In the genomic region with DNA sequence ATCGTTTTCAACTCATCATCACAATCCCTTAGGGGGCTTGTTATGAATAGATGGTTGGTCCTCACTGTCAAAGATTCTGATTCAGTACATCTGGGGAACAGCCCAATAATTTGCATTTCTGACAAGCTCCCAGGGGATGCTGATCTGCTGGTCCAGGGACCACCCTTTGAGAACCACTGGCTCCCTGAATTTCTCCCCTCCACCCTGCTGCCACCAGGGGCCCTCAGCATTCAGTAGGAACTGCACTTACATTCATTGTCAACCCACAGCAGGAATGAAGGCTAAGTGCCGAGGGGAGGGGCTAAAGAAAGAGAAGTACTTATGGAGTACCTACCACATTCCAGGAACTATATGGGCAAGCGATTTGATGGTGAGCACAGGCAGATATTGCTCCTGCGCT, we compare ENCODE assay signal across 14 cellular contexts.
DNase-seq lines count a peak whose midpoint lies in the region; ATAC-seq, FAIRE-seq and TF ChIP-seq lines count a peak whose summit lies in the region.
"Had no signal": no experiment of that assay in that cellular context is flagged by ENCODE, and none has a peak within 500 bp of the region (broad histone marks: within the 10 kb centered on the region; RNA-seq: fewer than 3 reads in every experiment).

No MANE protein-coding gene starts in this region.

- no peak overlapping the region for H3K4me3 Mint-ChIP-seq in endodermal cell
- H3K4me3 Mint-ChIP-seq: CD14-positive monocyte; naive thymus-derived CD4-positive, alpha-beta T cell had no signal

- no peaks in the 10 kb centered on the region for H3K9me3 ChIP-seq in A549
- no peaks in the 10 kb centered on the region for H3K9me3 ChIP-seq in endodermal cell (ENCODE audit: control insufficient read depth, low read length)
- H3K9me3 ChIP-seq: sigmoid colon had no signal

- WGBS in A549 (ENCODE audit: missing lambda C conversion rate): 63% methylated on average over 4 of the region's 4 CpGs
- WGBS in endodermal cell (ENCODE audit: insufficient coverage in 1 of 2, insufficient read length in 1 of 2), 2 experiments: 81 to 90% methylated on average over 2 to 4 of the region's 4 CpGs

- no peaks in the 10 kb centered on the region for H3K4me1 Mint-ChIP-seq in endodermal cell
- H3K4me1 Mint-ChIP-seq: CD14-positive monocyte; naive thymus-derived CD4-positive, alpha-beta T cell had no signal

- no peak overlapping the region for H3K4me2 ChIP-seq in A549

- no peak overlapping the region for H3K9ac ChIP-seq in endodermal cell (ENCODE audit: extremely low read depth, low read length, poor library complexity, severe bottlenecking)

- DNase-seq in A549 (ENCODE audit: low read depth in 1 of 2, low spot score in 1 of 2) (peak; percentile 17 to 22), ELF-1 (ENCODE audit: low read depth, low spot score) (peak; percentile 47), NCI-H69 (lab: John Stamatoyannopoulos, UW) (peak; percentile 29), endodermal cell (peak; percentile 86), RWPE1 (ENCODE audit: low spot score) (no peak), kidney tubule cell (ENCODE audit: low spot score) (no peak), LoVo (ENCODE audit: low spot score) (no peak)
- DNase-seq: activated naive CD4-positive, alpha-beta T cell treated with anti-CD3 and anti-CD28 coated beads, Interleukin-2, amount 50 U/mL, for 16 hours; naive thymus-derived CD4-positive, alpha-beta T cell; NCI-H2029; sigmoid colon had no signal

- POLR2A ChIA-PET in A549 (lab: Yijun Ruan, JAX) (no interaction called here), RWPE1 (lab: Yijun Ruan, JAX; ENCODE audit: low non-redundant PET) (no interaction called here)

- H3K4me1 ChIP-seq in A549 (no peaks in the 10 kb centered on the region), endodermal cell (ENCODE audit: control insufficient read depth, insufficient read depth, low read length) (no peaks in the 10 kb centered on the region)
- H3K4me1 ChIP-seq: sigmoid colon had no signal

- H3K27me3 ChIP-seq in endodermal cell (ENCODE audit: control insufficient read depth, insufficient read depth, low read length, poor library complexity, severe bottlenecking): no peaks in the 10 kb centered on the region
- H3K27me3 ChIP-seq: sigmoid colon had no signal

- FAIRE-seq in A549 (lab: Jason Lieb, UNC): no peak
- FAIRE-seq: keratinocyte had no signal

- H3K4me3 ChIP-seq in A549 (no peak overlapping the region), endodermal cell (ENCODE audit: low read length) (no peak overlapping the region)
- H3K4me3 ChIP-seq: sigmoid colon had no signal

- ATAC-seq in A549 (peak in 1 of 2 experiments; percentile 67; a peak in 3 of 6 replicates), HG02870 (IDR thresholded peaks at IDR 0.05; ENCODE audit: unreplicated experiment) (no peak)
- ATAC-seq: naive thymus-derived CD4-positive, alpha-beta T cell had no signal

- no peaks in the 10 kb centered on the region for H3K36me3 ChIP-seq in endodermal cell (ENCODE audit: control insufficient read depth, insufficient read depth, low read length)
- H3K36me3 ChIP-seq: sigmoid colon had no signal

- H3K27me3 Mint-ChIP-seq in endodermal cell (ENCODE audit: insufficient read depth): no peaks in the 10 kb centered on the region

- no peak overlapping the region for H3K27ac ChIP-seq in A549
- no peak overlapping the region for H3K27ac ChIP-seq in endodermal cell (ENCODE audit: low read depth, low read length)
- H3K27ac ChIP-seq in RWPE1: no peak overlapping the region
- H3K27ac ChIP-seq: sigmoid colon had no signal

- TF ChIP-seq CTCF in A549 (IDR thresholded peaks at IDR 0.05) (no peak), endodermal cell (conservative IDR thresholded peaks at IDR 0.05) (peak; percentile 77), RWPE1 (conservative IDR thresholded peaks at IDR 0.05; ENCODE audit: low read depth) (no peak)

- no peak for TF ChIP-seq EP300 in A549 (IDR thresholded peaks at IDR 0.05)

- CTCF ChIA-PET in A549 (lab: Yijun Ruan, JAX): interaction anchor here (0.8 to 1.5 kb wide), 3 partner anchors 23 to 44 kb away, joined by 3 read pairs; no protein-coding TSS in a partner anchor
- CTCF ChIA-PET in RWPE1 (lab: Yijun Ruan, JAX): interaction anchor here (0.5 kb wide), 1 partner anchor 59 kb away, joined by 3 read pairs; no protein-coding TSS in a partner anchor

- H3K9me3 Mint-ChIP-seq in endodermal cell: no peaks in the 10 kb centered on the region
- H3K9me3 Mint-ChIP-seq: CD14-positive monocyte had no signal

- H3K27ac Mint-ChIP-seq in endodermal cell: no peak overlapping the region
- H3K27ac Mint-ChIP-seq: CD14-positive monocyte; naive thymus-derived CD4-positive, alpha-beta T cell had no signal

- TF ChIP-seq RAD21 in A549 (conservative IDR thresholded peaks at IDR 0.05 in 1 of 2, IDR thresholded peaks at IDR 0.05 in 1 of 2): no peak; a peak in 1 of 5 replicates

- TF ChIP-seq POLR2A in A549 (IDR thresholded peaks at IDR 0.05; ENCODE audit: low read length): no peak

- no peaks in the 10 kb centered on the region for H3K36me3 Mint-ChIP-seq in endodermal cell (ENCODE audit: low read depth)
- H3K36me3 Mint-ChIP-seq: CD14-positive monocyte; naive thymus-derived CD4-positive, alpha-beta T cell had no signal

TF ChIP-seq in A549, 52 proteins besides CTCF, POLR2A, EP300 and RAD21:
- TF ChIP-seq FOXS1 (CRISPR knock-in tag; IDR thresholded peaks at IDR 0.05) (no peak), ZNF302 (CRISPR knock-in tag; IDR thresholded peaks at IDR 0.05) (no peak), TP53 (CRISPR knock-in tag; IDR thresholded peaks at IDR 0.05) (no peak), NPAS2 (CRISPR knock-in tag; IDR thresholded peaks at IDR 0.05; ENCODE audit: borderline replicate concordance) (no peak)

Comparison
In these comparisons a context has a peak if more than half of its experiments do, and no peak if none do; other contexts are left out.
1. DNase-seq: peak in A549 (2 of 2), ELF-1 (single experiment), NCI-H69 (single experiment) and endodermal cell (single experiment); none in RWPE1 (single experiment), kidney tubule cell (single experiment) and LoVo (single experiment).